Comparison of ENCODE assay signal across 17 cellular contexts in the genomic region with DNA sequence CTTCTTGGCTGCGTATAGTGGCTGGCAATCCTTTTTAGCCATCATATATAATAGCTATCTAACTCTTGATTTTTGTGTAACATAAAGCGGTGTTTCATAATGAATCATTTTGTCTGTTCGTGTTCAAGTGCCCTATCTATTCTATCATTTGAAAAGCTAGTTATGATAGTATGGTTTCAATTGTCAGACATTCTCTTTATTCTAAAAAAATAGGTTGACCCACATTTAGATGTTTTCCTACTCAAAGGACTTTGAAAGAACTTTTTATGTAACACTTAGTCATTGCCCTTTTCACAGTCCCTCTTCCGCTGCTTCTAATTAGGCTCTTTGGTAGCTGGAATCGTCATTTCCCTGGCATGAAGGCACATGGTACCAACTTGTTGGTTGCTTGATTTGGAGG.
DNase-seq lines count a peak whose midpoint lies in the region; ATAC-seq, FAIRE-seq and TF ChIP-seq lines count a peak whose summit lies in the region.
"Had no signal": no experiment of that assay in that cellular context is flagged by ENCODE, and none has a peak within 500 bp of the region (broad histone marks: within the 10 kb centered on the region; RNA-seq: fewer than 3 reads in every experiment).

No MANE protein-coding gene starts in this region.

- peak overlapping the region in 2 of 3 donors; percentile 8 to 71 for H3K4me3 Mint-ChIP-seq in T-cell
- H3K4me3 Mint-ChIP-seq: activated naive CD8-positive, alpha-beta T cell; mesothelial cell of epicardium had no signal

- no peaks in the 10 kb centered on the region for H3K36me3 Mint-ChIP-seq in T-cell
- H3K36me3 Mint-ChIP-seq: activated naive CD8-positive, alpha-beta T cell; mesothelial cell of epicardium had no signal

- no peak for TF ChIP-seq CTCF in lower lobe of right lung (IDR thresholded peaks at IDR 0.05)

- no peaks in the 10 kb centered on the region for H3K9me3 Mint-ChIP-seq in T-cell
- H3K9me3 Mint-ChIP-seq: mesothelial cell of epicardium had no signal

- no peaks in the 10 kb centered on the region for H3K9me3 ChIP-seq in lower lobe of right lung
- H3K9me3 ChIP-seq: breast epithelium, thoracic aorta had no signal

- no peaks in the 10 kb centered on the region for H3K27me3 Mint-ChIP-seq in T-cell
- H3K27me3 Mint-ChIP-seq: activated naive CD8-positive, alpha-beta T cell had no signal

- H3K27me3 ChIP-seq in lower lobe of right lung (ENCODE audit: low read depth): no peaks in the 10 kb centered on the region
- H3K27me3 ChIP-seq: breast epithelium had no signal

- H3K4me1 ChIP-seq in lower lobe of right lung: no peaks in the 10 kb centered on the region
- H3K4me1 ChIP-seq: breast epithelium had no signal

- no peak overlapping the region for H3K4me3 ChIP-seq in lower lobe of right lung
- H3K4me3 ChIP-seq: breast epithelium, thoracic aorta had no signal

- intact Hi-C loops in lower lobe of right lung (cut with DNase I): no loop called here

- H3K27ac ChIP-seq in lower lobe of right lung: no peak overlapping the region
- H3K27ac ChIP-seq: breast epithelium, thoracic aorta had no signal

- H3K36me3 ChIP-seq in lower lobe of right lung: no peaks in the 10 kb centered on the region
- H3K36me3 ChIP-seq: breast epithelium, thoracic aorta had no signal

- H3K27ac Mint-ChIP-seq in T-cell: no peak overlapping the region
- H3K27ac Mint-ChIP-seq: activated naive CD8-positive, alpha-beta T cell; mesothelial cell of epicardium had no signal

- CTCF ChIA-PET in T-cell (lab: Charles Lee): interaction anchor here in 1 of 2 donors (0.7 to 1.9 kb wide), 3 partner anchors 9 to 82 kb away, joined by 3 to 5 read pairs (median 4); no protein-coding TSS in a partner anchor

- DNase-seq in stimulated activated CD4-positive, alpha-beta T cell treated with anti-CD3 and anti-CD28 coated beads, Interleukin-4, amount 100 ng/mL, for 24 hours: peak; percentile 42
- DNase-seq in stimulated activated CD4-positive, alpha-beta T cell treated with anti-CD3 and anti-CD28 coated beads, Interleukin-4, amount 100 ng/mL, for 1 hour: no peak
- DNase-seq in T-cell: peak in 4 of 34 experiments; percentile 4 to 25 (median 12)
- peak; percentile 71 for DNase-seq in central memory CD4-positive, alpha-beta T cell
- no peak for DNase-seq in glomerular visceral epithelial cell (ENCODE audit: extremely low spot score)
- DNase-seq in frontal cortex (ENCODE audit: low spot score in 2 of 2): no peak
- DNase-seq in lower lobe of right lung: no peak
- DNase-seq: AML-193; DMS153; NCI-H1417 treated with DMSO at 0.1 percent for 48 hours; NK-92 treated with Interleukin-12 subunit alpha and Interleukin-12 subunit beta, amount 100 ng/mL, for 24 hours; Right ventricle myocardium superior had no signal

- POLR2A ChIA-PET in T-cell (lab: Charles Lee): interaction anchor here in 1 of 2 donors (0.6 kb wide), 2 partner anchors 9 to 648 kb away, joined by 3 read pairs; no protein-coding TSS in a partner anchor

- FAIRE-seq in frontal cortex (lab: Jason Lieb, UNC): no peak
- FAIRE-seq: keratinocyte had no signal

- H3K4me1 Mint-ChIP-seq in T-cell: peaks cover 26 to 45% (median 40%) of the 10 kb centered on the region in 3 donors

- ATAC-seq in T-cell (replicated peaks in 1 of 4) (peak; percentile 38 to 74 (median 52)), lower lobe of right lung (no peak)

Comparison
In these comparisons a context has a peak if more than half of its experiments do, and no peak if none do; other contexts are left out.
1. DNase-seq: peak in stimulated activated CD4-positive, alpha-beta T cell treated with anti-CD3 and anti-CD28 coated beads, Interleukin-4, amount 100 ng/mL, for 24 hours (single experiment) and central memory CD4-positive, alpha-beta T cell (single experiment); none in stimulated activated CD4-positive, alpha-beta T cell treated with anti-CD3 and anti-CD28 coated beads, Interleukin-4, amount 100 ng/mL, for 1 hour (single experiment), glomerular visceral epithelial cell (single experiment), frontal cortex (0 of 2) and lower lobe of right lung (single experiment).
2. ATAC-seq: peak in T-cell (4 of 4); none in lower lobe of right lung (0 of 2).